In the genomic region with DNA sequence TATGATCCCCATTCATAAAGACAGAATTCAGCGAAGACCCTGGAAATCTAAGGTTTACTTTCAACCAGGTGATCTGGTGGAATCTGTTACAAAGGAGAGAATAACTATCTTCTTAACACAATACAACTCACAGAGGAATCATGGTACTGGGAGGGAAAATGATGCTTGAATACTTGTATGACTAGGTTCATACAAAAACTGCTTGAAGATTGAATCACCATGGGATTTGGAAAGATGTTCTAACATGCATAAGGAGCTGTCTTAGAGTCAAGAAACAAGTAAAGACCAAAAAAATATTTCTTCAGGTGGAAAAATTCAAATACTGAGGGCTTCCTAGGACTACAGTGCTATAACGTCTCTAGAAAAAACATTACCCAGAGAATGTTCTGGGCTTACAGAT, we compare ENCODE assay signal across 15 cellular contexts. TPM values are rescaled to one million over a fixed set of nuclear protein-coding genes. Genes with fewer than 3 reads are reported as not detected.
A peak's percentile ranks its signal among the peaks of the same experiment; 100 is the strongest.
DNase-seq lines count a peak whose midpoint lies in the region; ATAC-seq and TF ChIP-seq lines count a peak whose summit lies in the region.
"Had no signal": no experiment of that assay in that cellular context is flagged by ENCODE, and none has a peak within 500 bp of the region (broad histone marks: within the 10 kb centered on the region; RNA-seq: fewer than 3 reads in every experiment).

No MANE protein-coding gene starts in this region.

- H3K79me2 ChIP-seq in GM23248 (ENCODE audit: insufficient read depth) (peaks cover 99% of the 10 kb centered on the region), smooth muscle cell (ENCODE audit: low read depth) (peaks cover 100% of the 10 kb centered on the region)

- H4K20me1 ChIP-seq in GM23248 (ENCODE audit: insufficient read depth) = no peaks in the 10 kb centered on the region
- H4K20me1 ChIP-seq in smooth muscle cell (ENCODE audit: low read depth) = peaks cover 72% of the 10 kb centered on the region

- H3F3A ChIP-seq in GM23248 (ENCODE audit: insufficient read depth) = peaks cover 91% of the 10 kb centered on the region
- H3F3A ChIP-seq in smooth muscle cell (ENCODE audit: low read depth) = peaks cover 13% of the 10 kb centered on the region

- H3K27ac ChIP-seq in GM23248 = peak overlapping the region; percentile 74
- H3K27ac ChIP-seq in foreskin keratinocyte = no peak overlapping the region
- H3K27ac ChIP-seq in smooth muscle cell (ENCODE audit: low read depth) = peak overlapping the region; percentile 46

- 64 to 73% methylated on average over 2 of the region's 2 CpGs for WGBS in GM23248 (ENCODE audit: low coverage in 1 of 2, low lambda C conversion rate in 2 of 2, missing lambda C conversion rate in 2 of 2), 2 experiments
- 79% methylated on average over 2 of the region's 2 CpGs for WGBS in smooth muscle cell (ENCODE audit: low lambda C conversion rate)

- in situ Hi-C loops in GM23248 (cut with MboI) = no loop called here

- H3K27me3 ChIP-seq in GM23248 (replicated peaks; ENCODE audit: insufficient read depth) = no peaks in the 10 kb centered on the region
- no peaks in the 10 kb centered on the region for H3K27me3 ChIP-seq in foreskin keratinocyte
- H3K27me3 ChIP-seq in smooth muscle cell (ENCODE audit: low read depth) = no peaks in the 10 kb centered on the region
- H3K27me3 ChIP-seq: BE2C had no signal

- TF ChIP-seq CTCF in foreskin keratinocyte (conservative IDR thresholded peaks at IDR 0.05) = no peak
- no peak for TF ChIP-seq CTCF in smooth muscle cell (IDR thresholded peaks at IDR 0.05; ENCODE audit: borderline replicate concordance, insufficient read depth, poor library complexity, severe bottlenecking)

- H3K9me3 ChIP-seq in GM23248 (ENCODE audit: low read depth) (no peaks in the 10 kb centered on the region), smooth muscle cell (replicated peaks; ENCODE audit: low read depth) (no peaks in the 10 kb centered on the region)
- H3K9me3 ChIP-seq: BE2C had no signal

- H3K4me2 ChIP-seq in GM23248 (ENCODE audit: unreplicated experiment) (peak overlapping the region; percentile 78), smooth muscle cell (peak overlapping the region; percentile 8)

- H2AFZ ChIP-seq in GM23248 (no peak overlapping the region), smooth muscle cell (ENCODE audit: low read depth) (no peak overlapping the region)

- ATAC-seq in foreskin keratinocyte = peak; percentile 58

- no peaks in the 10 kb centered on the region for H3K9me2 ChIP-seq in GM23248 (ENCODE audit: insufficient read depth)

- H3K4me3 ChIP-seq in GM23248 (no peak overlapping the region), smooth muscle cell (no peak overlapping the region)

- H3K9ac ChIP-seq in GM23248 = peak overlapping the region; percentile 2; the same call in 1 of the 2 replicates
- no peak overlapping the region for H3K9ac ChIP-seq in smooth muscle cell (ENCODE audit: low read depth)

- H3K4me1 ChIP-seq in GM23248 (ENCODE audit: insufficient read depth) (peaks cover 94% of the 10 kb centered on the region), foreskin keratinocyte (peaks cover 12% of the 10 kb centered on the region), smooth muscle cell (ENCODE audit: low read depth) (peaks cover 24% of the 10 kb centered on the region)
- H3K4me1 ChIP-seq: BE2C had no signal

- no peaks in the 10 kb centered on the region for H3K36me3 ChIP-seq in GM23248 (ENCODE audit: low read depth)
- no peaks in the 10 kb centered on the region for H3K36me3 ChIP-seq in smooth muscle cell (ENCODE audit: low read depth)
- H3K36me3 ChIP-seq: BE2C had no signal

- peak; percentile 80 for DNase-seq in GM23248
- peak; percentile 49 for DNase-seq in amniotic epithelial cell (ENCODE audit: low read depth)
- DNase-seq in foreskin keratinocyte = peak; percentile 59 to 80
- DNase-seq in smooth muscle cell (lab: John Stamatoyannopoulos, UW; ENCODE audit: unreplicated experiment) = no peak
- no peak for DNase-seq in hippocampal formation (lab: John Stamatoyannopoulos, UW)
- no peak for DNase-seq in HK-2 (ENCODE audit: unreplicated experiment)
- no peak for DNase-seq in stimulated activated CD4-positive, alpha-beta T cell treated with anti-CD3 and anti-CD28 coated beads, Interleukin-4, amount 100 ng/mL, for 24 hours
- DNase-seq: BE2C; CD4-positive, alpha-beta T cell; H7; MV-4-11; NCI-H1417; NCI-H2029; NCI-H2171 treated with DMSO at 0.1 percent for 48 hours; NCI-H774 had no signal

RNA-seq across cellular contexts. Expression of a gene that starts 32.2 kb away (rescaled TPM):
- total RNA-seq in GM23248 (2014; rRNA removed; shearing (Covaris generic)) = 962 and 974 TPM in 2 replicates
- polyA plus RNA-seq in GM23248 (2016; fragmentation: Nextera tagmentation; extraction: Ambion mirVana) (248 and 252 TPM in 2 replicates), foreskin keratinocyte (4.5 and 4.8 TPM in 2 replicates), smooth muscle cell (295 and 364 TPM in 2 replicates)
- total RNA-seq in foreskin keratinocyte (16.8 and 22.7 TPM in 2 replicates), smooth muscle cell (697 and 944 TPM in 2 replicates)

Comparison
In these comparisons a context has a peak if more than half of its experiments do, and no peak if none do; other contexts are left out.
1. DNase-seq: peak in GM23248 (single experiment), amniotic epithelial cell (single experiment) and foreskin keratinocyte (2 of 2); none in smooth muscle cell (single experiment), hippocampal formation (0 of 2), HK-2 (single experiment) and stimulated activated CD4-positive, alpha-beta T cell treated with anti-CD3 and anti-CD28 coated beads, Interleukin-4, amount 100 ng/mL, for 24 hours (single experiment).
2. RNA of a gene that starts 32.2 kb away (total RNA-seq): 962 to 974 TPM in GM23248 and 697 to 944 TPM in smooth muscle cell; 16.8 to 22.7 TPM in foreskin keratinocyte; every median in the first group is over 10 times any median in the second.